14 cellular contexts compared by ENCODE assay signal in the genomic region with DNA sequence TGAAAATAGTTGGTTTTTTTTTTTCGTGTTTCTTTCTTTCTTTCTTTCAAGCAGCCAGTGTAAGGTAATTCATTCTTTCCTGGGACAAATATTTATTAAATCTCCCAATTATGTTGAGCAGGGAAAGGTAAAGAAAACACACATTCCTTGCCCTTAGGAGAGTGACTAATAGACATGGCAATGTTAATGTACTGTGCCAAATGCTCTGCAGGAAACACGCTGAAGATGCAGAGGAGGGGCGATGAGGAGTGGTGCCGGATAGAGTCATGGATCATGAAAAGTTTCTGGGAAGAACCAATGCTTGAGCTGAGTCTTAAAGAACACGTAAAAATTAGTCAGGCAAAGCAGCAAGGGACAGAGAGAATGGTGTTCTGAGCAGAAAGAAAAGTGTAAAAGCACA.
DNase-seq lines count a peak whose midpoint lies in the region; ATAC-seq and TF ChIP-seq lines count a peak whose summit lies in the region.
"Had no signal": no experiment of that assay in that cellular context is flagged by ENCODE, and none has a peak within 500 bp of the region (broad histone marks: within the 10 kb centered on the region; RNA-seq: fewer than 3 reads in every experiment).

No MANE protein-coding gene starts in this region.

- peaks cover 6% of the 10 kb centered on the region for H3K36me3 Mint-ChIP-seq in nephron (ENCODE audit: low read depth)
- H3K36me3 Mint-ChIP-seq in activated naive CD8-positive, alpha-beta T cell treated with anti-CD3 and anti-CD28 coated beads, Interleukin-2, amount 50 U/mL, for 24 hours (ENCODE audit: low read depth) = no peaks in the 10 kb centered on the region
- peaks cover 11 to 19% (median 16%) of the 10 kb centered on the region in 3 donors for H3K36me3 Mint-ChIP-seq in naive thymus-derived CD8-positive, alpha-beta T cell
- H3K36me3 Mint-ChIP-seq: activated naive CD8-positive, alpha-beta T cell treated with anti-CD3 and anti-CD28 coated beads for 36 hours; CD14-positive monocyte had no signal

- H3K27me3 ChIP-seq in Panc1 (ENCODE audit: control insufficient read depth, insufficient read depth, low read length) = no peaks in the 10 kb centered on the region

- BruUV-seq in Panc1 (replicated peaks; lab: Mats Ljungman, UMichigan) = no TSS peak

- no peaks in the 10 kb centered on the region for H3K9me3 ChIP-seq in Panc1 (ENCODE audit: control insufficient read depth, insufficient read depth, low read depth, low read length)
- H3K9me3 ChIP-seq: prostate gland had no signal

- no peak for TF ChIP-seq CTCF in Panc1 (IDR thresholded peaks at IDR 0.05)
- TF ChIP-seq CTCF in nephron (IDR thresholded peaks at IDR 0.05; ENCODE audit: unreplicated experiment in 3 of 3) = no peak

- ATAC-seq in Panc1 = peak; percentile 86
- no peak for ATAC-seq in activated naive CD8-positive, alpha-beta T cell treated with anti-CD3 and anti-CD28 coated beads, Interleukin-2, amount 50 U/mL, for 24 hours
- no peak for ATAC-seq in naive thymus-derived CD8-positive, alpha-beta T cell
- ATAC-seq: effector memory CD8-positive, alpha-beta T cell had no signal

- CTCF ChIA-PET in Panc1 (lab: Charles Lee) = interaction anchor here (0.7 to 0.8 kb wide), 2 partner anchors 13 to 357 kb away, joined by 3 to 4 read pairs; no protein-coding TSS in a partner anchor

- H3K4me3 ChIP-seq in Panc1 (ENCODE audit: low read depth in 2 of 2, low read length in 2 of 2) = no peak overlapping the region
- H3K4me3 ChIP-seq: prostate gland had no signal

- intact Hi-C loops in Panc1 (cut with micrococcal nuclease; ENCODE audit: unreplicated experiment) = loop anchor here (2.0 kb wide), 1 partner anchor 358 kb away; no protein-coding TSS in a partner anchor
- intact Hi-C loops in head of caudate nucleus (cut with DNase I) = no loop called here

- peaks cover 37% of the 10 kb centered on the region for H3K4me1 Mint-ChIP-seq in nephron
- peaks cover 6% of the 10 kb centered on the region for H3K4me1 Mint-ChIP-seq in activated naive CD8-positive, alpha-beta T cell treated with anti-CD3 and anti-CD28 coated beads, Interleukin-2, amount 50 U/mL, for 24 hours
- H3K4me1 Mint-ChIP-seq in naive thymus-derived CD8-positive, alpha-beta T cell = peaks cover 13 to 16% (median 15%) of the 10 kb centered on the region in 4 donors
- H3K4me1 Mint-ChIP-seq: CD14-positive monocyte had no signal

- POLR2A ChIA-PET in Panc1 (lab: Charles Lee) = no interaction called here
- POLR2A ChIA-PET in naive thymus-derived CD8-positive, alpha-beta T cell (lab: Charles Lee) = no interaction called here

- no peak overlapping the region for H3K4me3 Mint-ChIP-seq in nephron
- H3K4me3 Mint-ChIP-seq in activated naive CD8-positive, alpha-beta T cell treated with anti-CD3 and anti-CD28 coated beads, Interleukin-2, amount 50 U/mL, for 24 hours = no peak overlapping the region
- peak overlapping the region in 1 of 10 donors; percentile 34 for H3K4me3 Mint-ChIP-seq in naive thymus-derived CD8-positive, alpha-beta T cell
- H3K4me3 Mint-ChIP-seq: activated naive CD8-positive, alpha-beta T cell treated with anti-CD3 and anti-CD28 coated beads for 36 hours; CD14-positive monocyte; effector memory CD8-positive, alpha-beta T cell; stimulated activated naive CD8-positive, alpha-beta T cell treated with anti-CD3 and anti-CD28 coated beads, Interleukin-15, Interleukin-2, amounts not matched to agents 100 ng/mL and 50 ng/mL, for 24 hours had no signal

- H3K36me3 ChIP-seq in Panc1 (ENCODE audit: control insufficient read depth, insufficient read depth, low read length) = no peaks in the 10 kb centered on the region
- H3K36me3 ChIP-seq: prostate gland had no signal

- H3K4me1 ChIP-seq in Panc1 (ENCODE audit: control insufficient read depth, insufficient read depth, low read length) = no peaks in the 10 kb centered on the region; the same call in 1 of the 2 replicates
- H3K4me1 ChIP-seq: prostate gland had no signal

- DNase-seq in Daoy (ENCODE audit: low read depth) (peak; percentile 82), Panc1 (ENCODE audit: low read depth, low spot score) (no peak), dermis blood vessel endothelial cell (peak; percentile 75), head of caudate nucleus (no peak), NCI-H1417 (lab: John Stamatoyannopoulos, UW) (no peak)
- no peak for DNase-seq in activated naive CD8-positive, alpha-beta T cell treated with anti-CD3 and anti-CD28 coated beads, Interleukin-2, amount 50 U/mL, for 24 hours
- DNase-seq in naive thymus-derived CD8-positive, alpha-beta T cell = no peak
- DNase-seq: activated naive CD8-positive, alpha-beta T cell treated with anti-CD3 and anti-CD28 coated beads for 36 hours; effector memory CD8-positive, alpha-beta T cell; RPMI8226 had no signal

- peak overlapping the region; percentile 42 to 72 (median 70) for H3K27ac Mint-ChIP-seq in nephron
- no peak overlapping the region for H3K27ac Mint-ChIP-seq in activated naive CD8-positive, alpha-beta T cell treated with anti-CD3 and anti-CD28 coated beads, Interleukin-2, amount 50 U/mL, for 24 hours
- H3K27ac Mint-ChIP-seq in naive thymus-derived CD8-positive, alpha-beta T cell = no peak overlapping the region
- H3K27ac Mint-ChIP-seq: activated naive CD8-positive, alpha-beta T cell treated with anti-CD3 and anti-CD28 coated beads for 36 hours; effector memory CD8-positive, alpha-beta T cell; stimulated activated naive CD8-positive, alpha-beta T cell treated with anti-CD3 and anti-CD28 coated beads, Interleukin-15, Interleukin-2, amounts not matched to agents 100 ng/mL and 50 ng/mL, for 24 hours had no signal

- H3K27ac ChIP-seq in Panc1 (ENCODE audit: low read length) = peak overlapping the region; percentile 90
- H3K27ac ChIP-seq: prostate gland had no signal

- no peaks in the 10 kb centered on the region for H3K27me3 Mint-ChIP-seq in nephron (ENCODE audit: low read depth)
- no peaks in the 10 kb centered on the region for H3K27me3 Mint-ChIP-seq in activated naive CD8-positive, alpha-beta T cell treated with anti-CD3 and anti-CD28 coated beads, Interleukin-2, amount 50 U/mL, for 24 hours
- H3K27me3 Mint-ChIP-seq in naive thymus-derived CD8-positive, alpha-beta T cell = peaks cover 0 to 4% (median 0%) of the 10 kb centered on the region in 5 donors
- H3K27me3 Mint-ChIP-seq: activated naive CD8-positive, alpha-beta T cell treated with anti-CD3 and anti-CD28 coated beads for 36 hours; effector memory CD8-positive, alpha-beta T cell; stimulated activated naive CD8-positive, alpha-beta T cell treated with anti-CD3 and anti-CD28 coated beads, Interleukin-15, Interleukin-2, amounts not matched to agents 100 ng/mL and 50 ng/mL, for 24 hours had no signal

- in situ Hi-C loops in Panc1 (cut with HindIII; ENCODE audit: low pct_unique_long_range_greater_than_20kb, low sequenced_read_pairs) = no loop called here

- peaks cover 4% of the 10 kb centered on the region for H3K9me3 Mint-ChIP-seq in nephron
- peaks cover under 1% of the 10 kb centered on the region for H3K9me3 Mint-ChIP-seq in activated naive CD8-positive, alpha-beta T cell treated with anti-CD3 and anti-CD28 coated beads, Interleukin-2, amount 50 U/mL, for 24 hours
- peaks cover 0 to 9% (median 3%) of the 10 kb centered on the region in 9 donors for H3K9me3 Mint-ChIP-seq in naive thymus-derived CD8-positive, alpha-beta T cell
- H3K9me3 Mint-ChIP-seq: effector memory CD8-positive, alpha-beta T cell; stimulated activated naive CD8-positive, alpha-beta T cell treated with anti-CD3 and anti-CD28 coated beads, Interleukin-15, Interleukin-2, amounts not matched to agents 100 ng/mL and 50 ng/mL, for 24 hours had no signal

Comparison
In these comparisons a context has a peak if more than half of its experiments do, and no peak if none do; other contexts are left out.
1. DNase-seq: peak in Daoy (single experiment) and dermis blood vessel endothelial cell (single experiment); none in Panc1 (single experiment), head of caudate nucleus (0 of 42), NCI-H1417 (0 of 3), activated naive CD8-positive, alpha-beta T cell treated with anti-CD3 and anti-CD28 coated beads, Interleukin-2, amount 50 U/mL, for 24 hours (single experiment) and naive thymus-derived CD8-positive, alpha-beta T cell (0 of 10).
2. H3K27ac Mint-ChIP-seq: peak in nephron (3 of 3); none in activated naive CD8-positive, alpha-beta T cell treated with anti-CD3 and anti-CD28 coated beads, Interleukin-2, amount 50 U/mL, for 24 hours (single experiment) and naive thymus-derived CD8-positive, alpha-beta T cell (0 of 10).